Comparison of ENCODE assay signal across 8 cellular contexts in genomic region chr12:66087365-66087943, GRCh38. TPM values are rescaled to one million over a fixed set of nuclear protein-coding genes. Genes with fewer than 3 reads are reported as not detected.
DNase-seq lines count a peak whose midpoint lies in the region; ATAC-seq and TF ChIP-seq lines count a peak whose summit lies in the region.

No MANE protein-coding gene starts in this region.

- DNase-seq in BE2C (peak; percentile 48), globus pallidus (ENCODE audit: low spot score) (peak; percentile 49)
- DNase-seq in activated T-helper 2 cell treated with anti-CD3 and anti-CD28 coated beads, Interferon-gamma antibody, Interleukin-2, Interleukin-4, amounts not matched to agents 10 μg/mL and 5 μg/mL and 100 μg/mL, durations not matched to agents 14 hours and 24 hours and 36 hours (ENCODE audit: low spot score): peak; percentile 17

- H3K9me3 ChIP-seq in BE2C: no peaks in the 10 kb centered on the region
- H3K9me3 ChIP-seq in OCI-LY3 (ENCODE audit: insufficient read depth, low read length): peaks cover 3% of the 10 kb centered on the region; the same call in 1 of the 2 replicates
- no peaks in the 10 kb centered on the region for H3K9me3 ChIP-seq in parathyroid adenoma (ENCODE audit: control insufficient read depth, low read length)

- no peak overlapping the region for H3K9ac ChIP-seq in OCI-LY3 (ENCODE audit: low read length)
- H3K9ac ChIP-seq in parathyroid adenoma: no peak overlapping the region

- H3K4me2 ChIP-seq in OCI-LY3 (ENCODE audit: low read length): peak overlapping the region; percentile 47
- H3K4me2 ChIP-seq in parathyroid adenoma (ENCODE audit: low read length): no peak overlapping the region

- peak; percentile 82 for ATAC-seq in GM18868 (IDR thresholded peaks at IDR 0.05; ENCODE audit: unreplicated experiment)
- peak; percentile 65 for ATAC-seq in HG03520 (IDR thresholded peaks at IDR 0.05; ENCODE audit: unreplicated experiment)
- no peak for ATAC-seq in GM21360 (IDR thresholded peaks at IDR 0.05; ENCODE audit: unreplicated experiment)

- no peak overlapping the region for H3K4me3 Mint-ChIP-seq in activated T-helper 2 cell treated with anti-CD3 and anti-CD28 coated beads, Interferon-gamma antibody, Interleukin-2, Interleukin-4, amounts not matched to agents 10 μg/mL and 5 μg/mL and 100 μg/mL, durations not matched to agents 14 hours and 24 hours and 36 hours (ENCODE audit: low read depth)

- TF ChIP-seq CTCF in BE2C (IDR thresholded peaks at IDR 0.05; ENCODE audit: low read depth, low read length): peak; percentile 84
- peak; percentile 90 for TF ChIP-seq CTCF in OCI-LY3 (IDR thresholded peaks at IDR 0.05; ENCODE audit: low read depth, low read length)
- TF ChIP-seq CTCF in parathyroid adenoma (IDR thresholded peaks at IDR 0.05): peak; percentile 64

- H2AFZ ChIP-seq in OCI-LY3 (ENCODE audit: low read depth, low read length): no peak overlapping the region
- H2AFZ ChIP-seq in parathyroid adenoma: peak overlapping the region; percentile 27

- H3K4me1 Mint-ChIP-seq in activated T-helper 2 cell treated with anti-CD3 and anti-CD28 coated beads, Interferon-gamma antibody, Interleukin-2, Interleukin-4, amounts not matched to agents 10 μg/mL and 5 μg/mL and 100 μg/mL, durations not matched to agents 14 hours and 24 hours and 36 hours (ENCODE audit: low read depth): no peaks in the 10 kb centered on the region

- H3K9me3 Mint-ChIP-seq in activated T-helper 2 cell treated with anti-CD3 and anti-CD28 coated beads, Interferon-gamma antibody, Interleukin-2, Interleukin-4, amounts not matched to agents 10 μg/mL and 5 μg/mL and 100 μg/mL, durations not matched to agents 14 hours and 24 hours and 36 hours: no peaks in the 10 kb centered on the region

- H3K27ac Mint-ChIP-seq in activated T-helper 2 cell treated with anti-CD3 and anti-CD28 coated beads, Interferon-gamma antibody, Interleukin-2, Interleukin-4, amounts not matched to agents 10 μg/mL and 5 μg/mL and 100 μg/mL, durations not matched to agents 14 hours and 24 hours and 36 hours: no peak overlapping the region

- H3K4me1 ChIP-seq in BE2C (no peaks in the 10 kb centered on the region), OCI-LY3 (ENCODE audit: low read length) (peaks cover 22% of the 10 kb centered on the region), parathyroid adenoma (no peaks in the 10 kb centered on the region)

- H3K27ac ChIP-seq in OCI-LY3 (ENCODE audit: low read length) (no peak overlapping the region), parathyroid adenoma (no peak overlapping the region)

- no peaks in the 10 kb centered on the region for H3K36me3 Mint-ChIP-seq in activated T-helper 2 cell treated with anti-CD3 and anti-CD28 coated beads, Interferon-gamma antibody, Interleukin-2, Interleukin-4, amounts not matched to agents 10 μg/mL and 5 μg/mL and 100 μg/mL, durations not matched to agents 14 hours and 24 hours and 36 hours (ENCODE audit: low read depth)

- H3K36me3 ChIP-seq in BE2C (no peaks in the 10 kb centered on the region), OCI-LY3 (replicated peaks; ENCODE audit: low read depth, low read length) (no peaks in the 10 kb centered on the region), parathyroid adenoma (ENCODE audit: control insufficient read depth, insufficient read depth, low read length) (no peaks in the 10 kb centered on the region)

- H3K27me3 Mint-ChIP-seq in activated T-helper 2 cell treated with anti-CD3 and anti-CD28 coated beads, Interferon-gamma antibody, Interleukin-2, Interleukin-4, amounts not matched to agents 10 μg/mL and 5 μg/mL and 100 μg/mL, durations not matched to agents 14 hours and 24 hours and 36 hours (ENCODE audit: low read depth): peaks cover 23% of the 10 kb centered on the region

- no peaks in the 10 kb centered on the region for H3K79me2 ChIP-seq in OCI-LY3 (ENCODE audit: low read length)
- H3K79me2 ChIP-seq in parathyroid adenoma: no peaks in the 10 kb centered on the region

- H3K4me3 ChIP-seq in BE2C (ENCODE audit: low read depth, low read length) (no peak overlapping the region), OCI-LY3 (ENCODE audit: low read length) (no peak overlapping the region), parathyroid adenoma (ENCODE audit: low read depth, low read length) (no peak overlapping the region)

- intact Hi-C loops in activated T-helper 2 cell treated with anti-CD3 and anti-CD28 coated beads, Interferon-gamma antibody, Interleukin-2, Interleukin-4, amounts not matched to agents 10 μg/mL and 5 μg/mL and 100 μg/mL, durations not matched to agents 14 hours and 24 hours and 36 hours (cut with micrococcal nuclease): loop anchor here (2.0 to 10.0 kb wide), 3 partner anchors 485 to 783 kb away; no protein-coding TSS in a partner anchor

- H3K27me3 ChIP-seq in BE2C: no peaks in the 10 kb centered on the region
- H3K27me3 ChIP-seq in OCI-LY3 (ENCODE audit: low read depth, low read length): no peaks in the 10 kb centered on the region
- H3K27me3 ChIP-seq in parathyroid adenoma (ENCODE audit: control insufficient read depth, insufficient read depth, low read length): no peaks in the 10 kb centered on the region

- no peaks in the 10 kb centered on the region for H4K20me1 ChIP-seq in OCI-LY3 (ENCODE audit: insufficient read depth, low read length)

RNA-seq across cellular contexts. Expression of gene LLPH, which starts 43.1 kb away (rescaled TPM):
- 26.7 TPM for polyA plus RNA-seq in BE2C (2012; ENCODE audit: insufficient read depth, insufficient read length, low read depth)
- total RNA-seq in activated T-helper 2 cell treated with anti-CD3 and anti-CD28 coated beads, Interferon-gamma antibody, Interleukin-2, Interleukin-4, amounts not matched to agents 10 μg/mL and 5 μg/mL and 100 μg/mL, durations not matched to agents 14 hours and 24 hours and 36 hours: 31.0 and 33.7 TPM in 2 replicates
